15 cellular contexts compared by ENCODE assay signal in genomic region chr2:56448999-56449431, GRCh38.
A peak's percentile ranks its signal among the peaks of the same experiment; 100 is the strongest.
DNase-seq lines count a peak whose midpoint lies in the region; ATAC-seq, FAIRE-seq and TF ChIP-seq lines count a peak whose summit lies in the region.
"Had no signal": no experiment of that assay in that cellular context is flagged by ENCODE, and none has a peak within 500 bp of the region (broad histone marks: within the 10 kb centered on the region; RNA-seq: fewer than 3 reads in every experiment).

No MANE protein-coding gene starts in this region.

- DNase-seq in Daoy (ENCODE audit: low read depth) (peak; percentile 47), RCC 7860 (ENCODE audit: low spot score) (peak; percentile 92), head of caudate nucleus (peak in 39 of 42 donors; percentile 14 to 78 (median 52)), pancreas (peak in 5 of 6 donors; percentile 77 to 95 (median 80)), T1000 (lab: John Stamatoyannopoulos, UW) (no peak), NCI-H2029 (lab: John Stamatoyannopoulos, UW) (no peak), frontal cortex (ENCODE audit: low spot score in 2 of 2) (no peak)
- DNase-seq: activated CD4-positive, alpha-beta T cell treated with anti-CD3 and anti-CD28 coated beads, Interleukin-2, amount 50 U/mL, for 1 hour; CD4-positive, CD25-positive, alpha-beta regulatory T cell; effector CD8-positive, alpha-beta T cell; IMR-90; posterior cingulate gyrus had no signal

- ATAC-seq in pancreas (peak; percentile 99), HG02970 (IDR thresholded peaks at IDR 0.05; ENCODE audit: low FRiP score, unreplicated experiment) (no peak)
- ATAC-seq: activated naive CD4-positive, alpha-beta T cell treated with anti-CD3 and anti-CD28 coated beads, Interleukin-2, amount 50 U/mL, for 72 hours had no signal

- no peaks in the 10 kb centered on the region for H3K9me3 ChIP-seq in pancreas
- H3K9me3 ChIP-seq: SJSA1 had no signal

- peak; percentile 94 for FAIRE-seq in RCC 7860 (lab: Jason Lieb, UNC)
- FAIRE-seq in pancreas (lab: Jason Lieb, UNC) = no peak
- no peak for FAIRE-seq in frontal cortex (lab: Jason Lieb, UNC)

- no peak for TF ChIP-seq CTCF in pancreas (IDR thresholded peaks at IDR 0.05)

- H3K36me3 ChIP-seq in pancreas = no peaks in the 10 kb centered on the region
- H3K36me3 ChIP-seq: SJSA1 had no signal

- peaks cover 0 to 9% (median 4%) of the 10 kb centered on the region in 3 donors for H3K4me1 ChIP-seq in pancreas
- H3K4me1 ChIP-seq: SJSA1 had no signal

- 6 to 8% methylated on average over 8 of the region's 8 CpGs for WGBS in pancreas, 2 donors

- H3K4me3 ChIP-seq in pancreas = peak overlapping the region in 1 of 4 donors; percentile 15
- H3K4me3 ChIP-seq: SJSA1 had no signal

- intact Hi-C loops in head of caudate nucleus (cut with DNase I) (no loop called here), pancreas (cut with DNase I) (no loop called here)

- no peaks in the 10 kb centered on the region for H3K27me3 ChIP-seq in pancreas
- H3K27me3 ChIP-seq: SJSA1 had no signal

- peak overlapping the region in 2 of 4 donors; percentile 26 to 59 for H3K27ac ChIP-seq in pancreas
- H3K27ac ChIP-seq: SJSA1 had no signal

Comparison
In these comparisons a context has a peak if more than half of its experiments do, and no peak if none do; other contexts are left out.
1. DNase-seq: peak in Daoy (single experiment), RCC 7860 (single experiment), head of caudate nucleus (39 of 42) and pancreas (5 of 6); none in T1000 (single experiment), NCI-H2029 (single experiment) and frontal cortex (0 of 2).